Comparison of ENCODE assay signal across 8 cellular contexts in genomic region chr3:133662256-133662773, GRCh38. TPM values are rescaled to one million over a fixed set of nuclear protein-coding genes. Genes with fewer than 3 reads are reported as not detected.
DNase-seq lines count a peak whose midpoint lies in the region; ATAC-seq, FAIRE-seq and TF ChIP-seq lines count a peak whose summit lies in the region.

No MANE protein-coding gene starts in this region.

- H3K9ac ChIP-seq in GM12878 (ENCODE audit: control insufficient read depth, insufficient read depth, low read length) (peak overlapping the region; percentile 99), smooth muscle cell (ENCODE audit: low read depth) (peak overlapping the region; percentile 89)

- DNase-seq in CMK (ENCODE audit: low read depth) (peak; percentile 12), NOMO-1 treated with DMSO at 0.1 percent for 48 hours (lab: John Stamatoyannopoulos, UW; ENCODE audit: unreplicated experiment) (peak; percentile 52), GM12878 (ENCODE audit: low read depth, low spot score) (no peak), inferior parietal cortex (ENCODE audit: extremely low spot score) (peak; percentile 47), smooth muscle cell (lab: John Stamatoyannopoulos, UW; ENCODE audit: unreplicated experiment) (no peak), iPS-NIHi7 (ENCODE audit: extremely low spot score) (no peak)

- H3F3A ChIP-seq in smooth muscle cell (ENCODE audit: low read depth), result no peaks in the 10 kb centered on the region

- TF ChIP-seq CTCF in GM12878 (IDR thresholded peaks at IDR 0.05 in 2 of 3, conservative IDR thresholded peaks at IDR 0.05 in 1 of 3; ENCODE audit: control insufficient read depth in 2 of 3, extremely low read depth in 1 of 3, insufficient read depth in 1 of 3, low read depth in 3 of 3, low read length in 3 of 3) (peak in 2 of 3 experiments; percentile 10 to 16; a peak in 3 of 6 replicates), smooth muscle cell (IDR thresholded peaks at IDR 0.05; ENCODE audit: borderline replicate concordance, insufficient read depth, poor library complexity, severe bottlenecking) (no peak)

- H3K27ac ChIP-seq in GM12878 (ENCODE audit: control insufficient read depth, insufficient read depth), result peak overlapping the region; percentile 96
- peak overlapping the region; percentile 69 for H3K27ac ChIP-seq in smooth muscle cell (ENCODE audit: low read depth)

- in situ Hi-C loops in GM12878 (cut with MboI), result loop anchor here (10.0 kb wide), 1 partner anchor 822 kb away; the partner anchor contains the start of genes ANAPC13 and CEP63

- ATAC-seq in GM19035 (IDR thresholded peaks at IDR 0.05; ENCODE audit: unreplicated experiment) (peak; percentile 42), HG03354 (IDR thresholded peaks at IDR 0.05; ENCODE audit: poor library complexity, severe bottlenecking, unreplicated experiment) (peak; percentile 53), GM12878 (peak; percentile 68)

- H3K4me1 ChIP-seq in GM12878 (ENCODE audit: control insufficient read depth, insufficient read depth, low read length) (peaks cover 4% of the 10 kb centered on the region; the same call in 1 of the 2 replicates), smooth muscle cell (ENCODE audit: low read depth) (peaks cover 24% of the 10 kb centered on the region)

- FAIRE-seq in GM12878 (lab: Jason Lieb, UNC), result peak; percentile 76

- no peak for TF ChIP-seq EP300 in GM12878 (IDR thresholded peaks at IDR 0.05; ENCODE audit: borderline replicate concordance in 1 of 2, control insufficient read depth in 1 of 2, low read depth in 2 of 2, low read length in 2 of 2)

- H3K4me2 ChIP-seq in GM12878 (ENCODE audit: control insufficient read depth, insufficient read depth) (peak overlapping the region; percentile 91), smooth muscle cell (peak overlapping the region; percentile 99)

- no peak for TF ChIP-seq RAD21 in GM12878 (IDR thresholded peaks at IDR 0.05; ENCODE audit: insufficient read depth, low read depth, low read length)

- 25% methylated on average over 10 of the region's 10 CpGs for WGBS in GM12878 (ENCODE audit: insufficient coverage, insufficient replicate concordance, low lambda C conversion rate, missing lambda C conversion rate)
- 37% methylated on average over 10 of the region's 10 CpGs for WGBS in smooth muscle cell (ENCODE audit: low lambda C conversion rate)

- no peak for TF ChIP-seq POLR2A in GM12878 (IDR thresholded peaks at IDR 0.05; ENCODE audit: low read depth, low read length)

- H3K36me3 ChIP-seq in GM12878 (ENCODE audit: control insufficient read depth in 2 of 2, insufficient read depth in 2 of 2, low read length in 1 of 2) (peaks cover 0 to 17% of the 10 kb centered on the region in 2 experiments; a peak in 2 of 4 replicates), smooth muscle cell (ENCODE audit: low read depth) (peaks cover 5% of the 10 kb centered on the region)

- H2AFZ ChIP-seq in GM12878 (ENCODE audit: control insufficient read depth, low read depth, low read length), result peak overlapping the region; percentile 85
- peak overlapping the region; percentile 91 for H2AFZ ChIP-seq in smooth muscle cell (ENCODE audit: low read depth)

- POLR2A ChIA-PET in GM12878 (lab: Charles Lee), result interaction anchor here (0.7 to 1.7 kb wide), 2 partner anchors 90 to 214 kb away, joined by 4 to 7 read pairs; no protein-coding TSS in a partner anchor

- RAD21 ChIA-PET in GM12878 (lab: Charles Lee; ENCODE audit: unreplicated experiment), result interaction anchor here (1.6 to 2.0 kb wide), 2 partner anchors 188 to 213 kb away, joined by 4 to 5 read pairs; no protein-coding TSS in a partner anchor

- H3K27me3 ChIP-seq in GM12878 (replicated peaks in 1 of 2; ENCODE audit: control insufficient read depth in 2 of 2, insufficient read depth in 2 of 2, low read length in 1 of 2), result no peaks in the 10 kb centered on the region
- H3K27me3 ChIP-seq in smooth muscle cell (ENCODE audit: low read depth), result no peaks in the 10 kb centered on the region

- TSS peak; percentile 96 for BruUV-seq in GM12878 (replicated peaks; lab: Mats Ljungman, UMichigan)

- intact Hi-C loops in GM12878 (cut with micrococcal nuclease; ENCODE audit: unreplicated experiment), result loop anchor here (2.0 to 10.0 kb wide), 4 partner anchors 142 to 812 kb away; partner anchors contain the start of gene SRPRB

- H3K4me3 ChIP-seq in GM12878 (peak overlapping the region; percentile 95), smooth muscle cell (peak overlapping the region; percentile 88)

- H4K20me1 ChIP-seq in GM12878 (ENCODE audit: control insufficient read depth, insufficient read depth), result no peaks in the 10 kb centered on the region
- H4K20me1 ChIP-seq in smooth muscle cell (ENCODE audit: low read depth), result no peaks in the 10 kb centered on the region

- SMC1A ChIA-PET in GM12878 (lab: Charles Lee; ENCODE audit: uncharacterized antibody, unreplicated experiment), result interaction anchor here (0.9 to 1.9 kb wide), 3 partner anchors 158 to 220 kb away, joined by 3 to 5 read pairs (median 4); no protein-coding TSS in a partner anchor

- CTCF ChIA-PET in GM12878 (lab: Yijun Ruan, JAX), result interaction anchor here (1.1 to 2.1 kb wide), 3 partner anchors 7 to 84 kb away, joined by 4 to 8 read pairs (median 5); no protein-coding TSS in a partner anchor

- H3K9me3 ChIP-seq in GM12878 (replicated peaks; ENCODE audit: control insufficient read depth, insufficient read depth, low read length) (no peaks in the 10 kb centered on the region), smooth muscle cell (replicated peaks; ENCODE audit: low read depth) (no peaks in the 10 kb centered on the region)

- H3K79me2 ChIP-seq in GM12878 (ENCODE audit: control insufficient read depth, insufficient read depth, low read length), result peaks cover 47% of the 10 kb centered on the region
- peaks cover 52% of the 10 kb centered on the region for H3K79me2 ChIP-seq in smooth muscle cell (ENCODE audit: low read depth)

TF ChIP-seq in GM12878, 131 proteins besides CTCF, POLR2A, EP300 and RAD21 (continues in another document):
- TF ChIP-seq TCF7 (IDR thresholded peaks at IDR 0.05; ENCODE audit: borderline replicate concordance) (no peak), SUZ12 (IDR thresholded peaks at IDR 0.05; ENCODE audit: unreplicated experiment) (no peak), ESRRA (IDR thresholded peaks at IDR 0.05; ENCODE audit: low read length) (no peak), ZBTB40 (IDR thresholded peaks at IDR 0.05; ENCODE audit: borderline replicate concordance) (no peak), FOXM1 (IDR thresholded peaks at IDR 0.05; ENCODE audit: low read depth, low read length) (no peak), TCF12 (IDR thresholded peaks at IDR 0.05; ENCODE audit: low read depth, low read length) (no peak)

RNA-seq across cellular contexts. Expression of gene TOPBP1, which starts 0.6 kb away (rescaled TPM):
- total RNA-seq in GM12878 (2013; cell fraction: nucleolus; rRNA removed), result 307 and 335 TPM in 2 replicates
- total RNA-seq in GM12878 (2014; rRNA removed), result 81.2 and 85.2 TPM in 2 replicates
- total RNA-seq in GM12878 (2014; rRNA removed; fragmentation: Illumina TruSeq; extraction: Trizol), result 97.5 and 99.3 TPM in 2 replicates
- total RNA-seq in GM12878 (2021), result 49.5 and 58.3 TPM in 2 replicates
- polyA plus RNA-seq in GM12878 (2011; ENCODE audit: low read depth), result 26.2 TPM
- polyA plus RNA-seq in GM12878 (2011; rRNA removed), result 97.6 and 112 TPM in 2 replicates
- 43.8 and 44.0 TPM in 2 replicates for polyA plus RNA-seq in GM12878 (2011; cell fraction: cytosol; rRNA removed)
- polyA plus RNA-seq in GM12878 (2011; cell fraction: nucleus; rRNA removed), result 213 and 221 TPM in 2 replicates
- polyA plus RNA-seq in GM12878 (2012), result 36.3 and 38.3 TPM in 2 replicates
- 77.8 and 84.4 TPM in 2 replicates for polyA plus RNA-seq in GM12878 (2014; fragmentation: Illumina TruSeq; extraction: Trizol)
- polyA plus RNA-seq in GM12878 (2014; fragmentation: Nextera tagmentation; extraction: Ambion mirVana), result 10 to 100 TPM; 18.3 to 19.9 TPM
- 58.6 and 64.6 TPM in 2 replicates for polyA plus RNA-seq in GM12878 (2014; rRNA removed)
- polyA plus RNA-seq in GM12878 (2016; fragmentation: Nextera tagmentation; extraction: Ambion mirVana), result 10 to 100 TPM; 44.9 to 45.7 TPM
- polyA minus RNA-seq in GM12878 (2011; rRNA and poly(A)+ RNA removed), result 72.9 and 111 TPM in 2 replicates
- 22.1 and 35.3 TPM in 2 replicates for polyA minus RNA-seq in GM12878 (2011; cell fraction: cytosol; rRNA and poly(A)+ RNA removed)
- polyA minus RNA-seq in GM12878 (2011; cell fraction: nucleus; rRNA and poly(A)+ RNA removed), result 94.3 and 142 TPM in 2 replicates
- total RNA-seq in smooth muscle cell, result 27.5 and 43.1 TPM in 2 replicates
- 8.3 and 8.4 TPM in 2 replicates for polyA plus RNA-seq in smooth muscle cell

Comparison
In these comparisons a context has a peak if more than half of its experiments do, and no peak if none do; other contexts are left out.
1. DNase-seq: peak in CMK (single experiment), NOMO-1 treated with DMSO at 0.1 percent for 48 hours (single experiment) and inferior parietal cortex (single experiment); none in GM12878 (single experiment), smooth muscle cell (single experiment) and iPS-NIHi7 (single experiment).
2. Peak in every context shown above with its lines, with median percentiles within 50 percentile points of each other: ATAC-seq.